Comparison of ENCODE assay signal across 1 cellular context in the genomic region with DNA sequence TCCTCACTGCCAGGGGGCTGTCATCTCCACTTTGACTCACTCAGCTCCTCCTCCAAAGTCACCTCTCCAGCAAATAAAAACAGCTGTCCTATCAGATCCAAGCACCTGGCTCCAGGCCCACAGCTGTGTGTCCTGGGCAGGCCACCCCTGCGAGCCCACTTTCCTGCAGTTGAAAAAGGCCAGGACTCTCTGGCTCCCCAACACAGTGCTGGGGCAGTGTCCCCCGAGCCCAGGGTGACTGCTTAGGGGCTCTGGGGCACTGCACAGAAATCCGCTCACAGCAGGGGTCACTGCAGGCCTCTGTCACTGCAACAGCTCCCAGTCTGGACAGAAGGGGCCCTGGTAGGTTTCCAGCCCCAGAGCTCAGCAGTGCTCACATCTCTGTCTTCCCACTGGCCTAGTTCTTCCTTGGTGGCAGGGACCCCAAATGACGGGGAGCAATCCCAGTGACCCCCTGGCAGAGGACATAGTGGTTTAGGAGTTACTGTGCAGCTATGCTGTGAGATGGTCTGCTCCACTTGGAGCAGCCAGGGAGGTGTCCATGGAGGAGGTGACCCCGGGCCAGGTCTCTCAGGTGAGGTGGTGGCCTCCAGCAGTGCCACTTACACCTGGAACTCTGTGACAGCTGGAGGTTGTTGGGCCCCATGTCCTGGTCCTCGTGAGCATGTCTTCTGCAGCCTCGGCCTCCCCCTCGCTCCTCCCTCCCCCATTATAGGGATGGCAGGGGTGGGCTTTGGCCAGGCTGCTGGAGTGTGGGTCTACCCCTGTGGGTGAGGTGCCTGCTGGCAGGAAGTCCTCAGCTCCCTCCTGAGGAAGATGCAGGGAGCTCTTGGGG.
TF ChIP-seq lines count a peak whose summit lies in the region.

No MANE protein-coding gene starts in this region.

TF ChIP-seq in SK-N-SH treated with all-trans-retinoic acid at 6 μM for 48 hours, 23 proteins besides CTCF, POLR2A, EP300 and RAD21 (continued from another document):
- TF ChIP-seq, protein P1, sequence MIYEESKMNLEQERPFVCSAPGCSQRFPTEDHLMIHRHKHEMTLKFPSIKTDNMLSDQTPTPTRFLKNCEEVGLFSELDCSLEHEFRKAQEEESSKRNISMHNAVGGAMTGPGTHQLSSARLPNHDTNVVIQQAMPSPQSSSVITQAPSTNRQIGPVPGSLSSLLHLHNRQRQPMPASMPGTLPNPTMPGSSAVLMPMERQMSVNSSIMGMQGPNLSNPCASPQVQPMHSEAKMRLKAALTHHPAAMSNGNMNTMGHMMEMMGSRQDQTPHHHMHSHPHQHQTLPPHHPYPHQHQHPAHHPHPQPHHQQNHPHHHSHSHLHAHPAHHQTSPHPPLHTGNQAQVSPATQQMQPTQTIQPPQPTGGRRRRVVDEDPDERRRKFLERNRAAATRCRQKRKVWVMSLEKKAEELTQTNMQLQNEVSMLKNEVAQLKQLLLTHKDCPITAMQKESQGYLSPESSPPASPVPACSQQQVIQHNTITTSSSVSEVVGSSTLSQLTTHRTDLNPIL (CRISPR knock-in tag; IDR thresholded peaks at IDR 0.05; ENCODE audit: low read depth) = no peak
- TF ChIP-seq ZNF565 (CRISPR knock-in tag; conservative IDR thresholded peaks at IDR 0.05; ENCODE audit: low read depth) (no peak), SNAI2 (CRISPR knock-in tag; IDR thresholded peaks at IDR 0.05) (no peak), GLIS3 (CRISPR knock-in tag; IDR thresholded peaks at IDR 0.05) (no peak), ISL1 (CRISPR knock-in tag; IDR thresholded peaks at IDR 0.05) (no peak), TOX (CRISPR knock-in tag; IDR thresholded peaks at IDR 0.05; ENCODE audit: borderline replicate concordance) (no peak), ESRRG (CRISPR knock-in tag; IDR thresholded peaks at IDR 0.05) (no peak), CSDC2 (CRISPR knock-in tag; IDR thresholded peaks at IDR 0.05) (no peak)
- TF ChIP-seq, protein P2, sequence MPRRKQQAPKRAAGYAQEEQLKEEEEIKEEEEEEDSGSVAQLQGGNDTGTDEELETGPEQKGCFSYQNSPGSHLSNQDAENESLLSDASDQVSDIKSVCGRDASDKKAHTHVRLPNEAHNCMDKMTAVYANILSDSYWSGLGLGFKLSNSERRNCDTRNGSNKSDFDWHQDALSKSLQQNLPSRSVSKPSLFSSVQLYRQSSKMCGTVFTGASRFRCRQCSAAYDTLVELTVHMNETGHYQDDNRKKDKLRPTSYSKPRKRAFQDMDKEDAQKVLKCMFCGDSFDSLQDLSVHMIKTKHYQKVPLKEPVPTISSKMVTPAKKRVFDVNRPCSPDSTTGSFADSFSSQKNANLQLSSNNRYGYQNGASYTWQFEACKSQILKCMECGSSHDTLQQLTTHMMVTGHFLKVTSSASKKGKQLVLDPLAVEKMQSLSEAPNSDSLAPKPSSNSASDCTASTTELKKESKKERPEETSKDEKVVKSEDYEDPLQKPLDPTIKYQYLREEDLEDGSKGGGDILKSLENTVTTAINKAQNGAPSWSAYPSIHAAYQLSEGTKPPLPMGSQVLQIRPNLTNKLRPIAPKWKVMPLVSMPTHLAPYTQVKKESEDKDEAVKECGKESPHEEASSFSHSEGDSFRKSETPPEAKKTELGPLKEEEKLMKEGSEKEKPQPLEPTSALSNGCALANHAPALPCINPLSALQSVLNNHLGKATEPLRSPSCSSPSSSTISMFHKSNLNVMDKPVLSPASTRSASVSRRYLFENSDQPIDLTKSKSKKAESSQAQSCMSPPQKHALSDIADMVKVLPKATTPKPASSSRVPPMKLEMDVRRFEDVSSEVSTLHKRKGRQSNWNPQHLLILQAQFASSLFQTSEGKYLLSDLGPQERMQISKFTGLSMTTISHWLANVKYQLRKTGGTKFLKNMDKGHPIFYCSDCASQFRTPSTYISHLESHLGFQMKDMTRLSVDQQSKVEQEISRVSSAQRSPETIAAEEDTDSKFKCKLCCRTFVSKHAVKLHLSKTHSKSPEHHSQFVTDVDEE (CRISPR knock-in tag; IDR thresholded peaks at IDR 0.05) = no peak
